1 cellular context compared by ENCODE assay signal in genomic region chr1:53766766-53767409, GRCh38.
TF ChIP-seq lines count a peak whose summit lies in the region.

No MANE protein-coding gene starts in this region.

TF ChIP-seq in IMR-90, 13 proteins besides CTCF, POLR2A, EP300 and RAD21:
- TF ChIP-seq MAZ (IDR thresholded peaks at IDR 0.05; ENCODE audit: borderline replicate concordance, low read depth, low read length) (no peak), MXI1 (IDR thresholded peaks at IDR 0.05; ENCODE audit: borderline replicate concordance, low read depth, low read length) (no peak), MAFK (IDR thresholded peaks at IDR 0.05; ENCODE audit: low read depth, low read length) (peak; percentile 78), RCOR1 (IDR thresholded peaks at IDR 0.05; ENCODE audit: insufficient replicate concordance, low read length) (no peak), FOS (IDR thresholded peaks at IDR 0.05; ENCODE audit: low read depth, low read length) (no peak), ELK1 (IDR thresholded peaks at IDR 0.05; ENCODE audit: borderline replicate concordance, low read depth, low read length) (no peak), CEBPB (IDR thresholded peaks at IDR 0.05; ENCODE audit: low read depth, low read length) (no peak), BHLHE40 (IDR thresholded peaks at IDR 0.05; ENCODE audit: low read depth, low read length) (no peak), USF2 (IDR thresholded peaks at IDR 0.05; ENCODE audit: low read depth, low read length) (no peak)
